23 cellular contexts compared by ENCODE assay signal in genomic region chr6:134079406-134079921, GRCh38. TPM values are rescaled to one million over a fixed set of nuclear protein-coding genes. Genes with fewer than 3 reads are reported as not detected.
DNase-seq lines count a peak whose midpoint lies in the region; ATAC-seq and TF ChIP-seq lines count a peak whose summit lies in the region.
"Had no signal": no experiment of that assay in that cellular context is flagged by ENCODE, and none has a peak within 500 bp of the region (broad histone marks: within the 10 kb centered on the region; RNA-seq: fewer than 3 reads in every experiment).

No MANE protein-coding gene starts in this region.

- H3K4me1 ChIP-seq in breast epithelium (no peaks in the 10 kb centered on the region), mammary epithelial cell (ENCODE audit: insufficient read depth, low read length) (peaks cover 13% of the 10 kb centered on the region), gastroesophageal sphincter (no peaks in the 10 kb centered on the region)
- H3K4me1 ChIP-seq: A549 had no signal

- dilution Hi-C loops in mammary epithelial cell (cut with HindIII; ENCODE audit: low sequenced_read_pairs) = loop anchor here (25.0 kb wide), 1 partner anchor 517 kb away; no protein-coding TSS in a partner anchor

- no TSS peak for BruUV-seq in MCF 10A (replicated peaks; lab: Mats Ljungman, UMichigan)
- no TSS peak for BruUV-seq in mammary epithelial cell (replicated peaks; lab: Mats Ljungman, UMichigan)

- H3K27ac ChIP-seq in breast epithelium (no peak overlapping the region), mammary epithelial cell (ENCODE audit: insufficient read depth, low read depth, low read length) (no peak overlapping the region), gastroesophageal sphincter (no peak overlapping the region), WERI-Rb-1 (no peak overlapping the region)
- H3K27ac ChIP-seq: A549, RWPE1, thoracic aorta had no signal

- H3K79me2 ChIP-seq in mammary epithelial cell (ENCODE audit: insufficient read depth, low read length) = no peaks in the 10 kb centered on the region

- H3K4me3 ChIP-seq in breast epithelium (no peak overlapping the region), mammary epithelial cell (replicated peaks in 1 of 3; ENCODE audit: insufficient read depth in 1 of 3, low read depth in 2 of 3, low read length in 3 of 3) (no peak overlapping the region), gastroesophageal sphincter (no peak overlapping the region), WERI-Rb-1 (ENCODE audit: low read depth, low read length) (no peak overlapping the region)
- H3K4me3 ChIP-seq: A549, thoracic aorta had no signal

- no peaks in the 10 kb centered on the region for H3K27me3 ChIP-seq in breast epithelium
- no peaks in the 10 kb centered on the region for H3K27me3 ChIP-seq in mammary epithelial cell (ENCODE audit: insufficient read depth, low read length)
- H3K27me3 ChIP-seq in gastroesophageal sphincter = no peaks in the 10 kb centered on the region
- H3K27me3 ChIP-seq in WERI-Rb-1 (ENCODE audit: insufficient read depth, low read depth, severe bottlenecking) = no peaks in the 10 kb centered on the region

- H3K4me1 Mint-ChIP-seq in MCF 10A (ENCODE audit: insufficient read depth, unreplicated experiment) (peaks cover 14% of the 10 kb centered on the region), type B pancreatic cell (ENCODE audit: unreplicated experiment) (peaks cover 11% of the 10 kb centered on the region)
- peaks cover 6 to 24% (median 13%) of the 10 kb centered on the region in 4 donors for H3K4me1 Mint-ChIP-seq in naive thymus-derived CD8-positive, alpha-beta T cell

- H3K4me2 ChIP-seq in mammary epithelial cell (ENCODE audit: insufficient read depth, low read depth, low read length) = no peak overlapping the region
- H3K4me2 ChIP-seq: A549 had no signal

- H3K9ac ChIP-seq in mammary epithelial cell (ENCODE audit: insufficient read depth, low read length) = no peak overlapping the region

- H3K4me3 Mint-ChIP-seq in MCF 10A (ENCODE audit: unreplicated experiment) (no peak overlapping the region), type B pancreatic cell (no peak overlapping the region)
- H3K4me3 Mint-ChIP-seq in naive thymus-derived CD8-positive, alpha-beta T cell = no peak overlapping the region
- H3K4me3 Mint-ChIP-seq: activated CD8-positive, alpha-beta T cell treated with anti-CD3 and anti-CD28 coated beads, Interleukin-2, amount 10 ng/mL, durations not matched to agents 7 days and 5 days; activated T-cell treated with anti-CD3 and anti-CD28 coated beads, Interleukin-2, amount 50 U/mL, for 4 hours; nephron progenitor cell had no signal

- H3K27me3 Mint-ChIP-seq in MCF 10A (ENCODE audit: insufficient read depth, unreplicated experiment) (no peaks in the 10 kb centered on the region), type B pancreatic cell (no peaks in the 10 kb centered on the region)
- H3K27me3 Mint-ChIP-seq in naive thymus-derived CD8-positive, alpha-beta T cell = peaks cover 0 to 14% (median 0%) of the 10 kb centered on the region in 5 donors

- in situ Hi-C loops in mammary epithelial cell (cut with MboI; ENCODE audit: low sequenced_read_pairs in 2 of 2) = loop anchor here in 1 of 2 donors (25.0 kb wide), 1 partner anchor 492 kb away; no protein-coding TSS in a partner anchor

- intact Hi-C loops in MCF 10A (cut with micrococcal nuclease) (no loop called here), breast epithelium (cut with DNase I; ENCODE audit: low total_unique reads) (loop anchor here (5.0 kb wide), 1 partner anchor 1402 kb away; no protein-coding TSS in a partner anchor), mammary epithelial cell (cut with micrococcal nuclease) (no loop called here)

- no peak for ATAC-seq in naive thymus-derived CD8-positive, alpha-beta T cell
- ATAC-seq in gastroesophageal sphincter = no peak
- ATAC-seq: A549; activated T-cell treated with anti-CD3 and anti-CD28 coated beads, Interleukin-2, amount 50 U/mL, for 4 hours; left lobe of liver; SK-N-SH treated with all-trans-retinoic acid at 6 μM for 48 hours had no signal

- H3K9me3 ChIP-seq in breast epithelium = no peaks in the 10 kb centered on the region
- no peaks in the 10 kb centered on the region for H3K9me3 ChIP-seq in mammary epithelial cell (replicated peaks; ENCODE audit: insufficient read depth, low read length)
- H3K9me3 ChIP-seq in gastroesophageal sphincter = no peaks in the 10 kb centered on the region
- H3K9me3 ChIP-seq in WERI-Rb-1 (ENCODE audit: severe bottlenecking) = no peaks in the 10 kb centered on the region
- H3K9me3 ChIP-seq: A549, thoracic aorta had no signal

- DNase-seq in MCF 10A (ENCODE audit: unreplicated experiment) (peak; percentile 41), breast epithelium (ENCODE audit: low spot score in 2 of 2) (no peak), NCI-H345 treated with DMSO at 0.1 percent for 48 hours (lab: John Stamatoyannopoulos, UW; ENCODE audit: unreplicated experiment) (peak; percentile 59), mammary epithelial cell (no peak), type B pancreatic cell (ENCODE audit: extremely low spot score, unreplicated experiment) (no peak), WERI-Rb-1 (no peak)
- no peak for DNase-seq in naive thymus-derived CD8-positive, alpha-beta T cell
- DNase-seq: activated naive CD4-positive, alpha-beta T cell treated with anti-CD3 and anti-CD28 coated beads, Interleukin-2, amount 50 U/mL, for 16 hours; activated T-cell treated with anti-CD3 and anti-CD28 coated beads, Interleukin-2, amount 50 U/mL, for 4 hours; effector CD8-positive, alpha-beta T cell; GOT3; KBM-7; midbrain; nephron progenitor cell; posterior cingulate gyrus; T-helper 9 cell had no signal

- CTCF ChIA-PET in MCF 10A (lab: Yijun Ruan, JAX) (interaction anchor here (0.9 to 7.8 kb wide), 8 partner anchors 15 to 156 kb away, joined by 3 to 51 read pairs (median 4); no protein-coding TSS in a partner anchor), mammary epithelial cell (lab: Charles Lee; ENCODE audit: low non-redundant PET) (interaction anchor here (0.6 kb wide), 1 partner anchor 15 kb away, joined by 3 read pairs; no protein-coding TSS in a partner anchor)

- POLR2A ChIA-PET in MCF 10A (lab: Yijun Ruan, JAX) = interaction anchor here (1.0 kb wide), 1 partner anchor 106 kb away, joined by 3 read pairs; no protein-coding TSS in a partner anchor
- POLR2A ChIA-PET in naive thymus-derived CD8-positive, alpha-beta T cell (lab: Charles Lee) = no interaction called here

- H3K9me3 Mint-ChIP-seq in MCF 10A (ENCODE audit: unreplicated experiment) (peaks cover 8% of the 10 kb centered on the region), type B pancreatic cell (peaks cover 17% of the 10 kb centered on the region)
- H3K9me3 Mint-ChIP-seq in naive thymus-derived CD8-positive, alpha-beta T cell = no peaks in the 10 kb centered on the region
- H3K9me3 Mint-ChIP-seq: activated T-cell treated with anti-CD3 and anti-CD28 coated beads, Interleukin-2, amount 50 U/mL, for 4 hours had no signal

- TF ChIP-seq EP300 in gastroesophageal sphincter (IDR thresholded peaks at IDR 0.05) = no peak

- H2AFZ ChIP-seq in mammary epithelial cell (ENCODE audit: low read depth, low read length) = peak overlapping the region; percentile 55

- H3K36me3 ChIP-seq in breast epithelium (no peaks in the 10 kb centered on the region), mammary epithelial cell (ENCODE audit: insufficient read depth, low read length) (no peaks in the 10 kb centered on the region), gastroesophageal sphincter (no peaks in the 10 kb centered on the region), WERI-Rb-1 (no peaks in the 10 kb centered on the region)
- H3K36me3 ChIP-seq: thoracic aorta had no signal

- H3K36me3 Mint-ChIP-seq in MCF 10A (ENCODE audit: insufficient read depth, unreplicated experiment) = no peaks in the 10 kb centered on the region
- peaks cover 4% of the 10 kb centered on the region for H3K36me3 Mint-ChIP-seq in type B pancreatic cell
- no peaks in the 10 kb centered on the region for H3K36me3 Mint-ChIP-seq in naive thymus-derived CD8-positive, alpha-beta T cell

- TF ChIP-seq POLR2A in breast epithelium (IDR thresholded peaks at IDR 0.05) = no peak
- TF ChIP-seq POLR2A in gastroesophageal sphincter (IDR thresholded peaks at IDR 0.05) = no peak

- H3K27ac Mint-ChIP-seq in MCF 10A (ENCODE audit: low read depth, unreplicated experiment) = no peak overlapping the region
- peak overlapping the region; percentile 86 for H3K27ac Mint-ChIP-seq in type B pancreatic cell
- H3K27ac Mint-ChIP-seq in naive thymus-derived CD8-positive, alpha-beta T cell = peak overlapping the region in 1 of 10 donors; percentile 12
- H3K27ac Mint-ChIP-seq: activated CD8-positive, alpha-beta T cell treated with anti-CD3 and anti-CD28 coated beads, Interleukin-2, amount 10 ng/mL, durations not matched to agents 7 days and 5 days; nephron progenitor cell had no signal

- TF ChIP-seq CTCF in MCF 10A (IDR thresholded peaks at IDR 0.05; ENCODE audit: unreplicated experiment) (no peak), breast epithelium (IDR thresholded peaks at IDR 0.05) (no peak), mammary epithelial cell (conservative IDR thresholded peaks at IDR 0.05 in 1 of 2, IDR thresholded peaks at IDR 0.05 in 1 of 2; ENCODE audit: extremely low read depth in 1 of 2, insufficient read depth in 1 of 2, low read depth in 1 of 2, low read length in 2 of 2) (no peak), type B pancreatic cell (conservative IDR thresholded peaks at IDR 0.05) (no peak), gastroesophageal sphincter (IDR thresholded peaks at IDR 0.05) (no peak), WERI-Rb-1 (IDR thresholded peaks at IDR 0.05; ENCODE audit: low read depth, low read length) (no peak)

- 29% methylated on average over 6 of the region's 7 CpGs for WGBS in mammary epithelial cell (ENCODE audit: low coverage, missing lambda C conversion rate)
- WGBS in gastroesophageal sphincter (ENCODE audit: low coverage in 1 of 2), 2 donors = 69 to 75% methylated on average over 6 to 7 of the region's 7 CpGs

- no peaks in the 10 kb centered on the region for H4K20me1 ChIP-seq in mammary epithelial cell (ENCODE audit: insufficient read depth, low read length)

RNA-seq across cellular contexts. Expression of gene SLC2A12, which starts 27.0 kb away (rescaled TPM):
- total RNA-seq in MCF 10A (2022) (0.10 TPM in 1 of 2 replicates, not detected in the other), breast epithelium (1 to 10 TPM in 2 of 3 donors, under 1 TPM in 1; 0.16 to 7.0 (median 2.3) TPM), mammary epithelial cell (10 to 100 TPM in 1 of 2 donors, 1 to 10 TPM in 1; 1.4 to 11.5 TPM), type B pancreatic cell (ENCODE audit: low replicate concordance) (2.7 and 5.5 TPM in 2 replicates), gastroesophageal sphincter (10 to 100 TPM; 22.8 to 70.5 (median 42.0) TPM)
- 1.3 TPM for polyA plus RNA-seq in mammary epithelial cell
- 1.3 TPM for polyA minus RNA-seq in mammary epithelial cell
- total RNA-seq in naive thymus-derived CD8-positive, alpha-beta T cell = not detected
- polyA plus RNA-seq in naive thymus-derived CD8-positive, alpha-beta T cell = not detected
- total RNA-seq: activated T-cell treated with anti-CD3 and anti-CD28 coated beads, Interleukin-2, amount 50 U/mL, for 4 hours had no signal

Comparison
In these comparisons a context has a peak if more than half of its experiments do, and no peak if none do; other contexts are left out.
1. DNase-seq: peak in MCF 10A (single experiment) and NCI-H345 treated with DMSO at 0.1 percent for 48 hours (single experiment); none in breast epithelium (0 of 2), mammary epithelial cell (single experiment), type B pancreatic cell (single experiment), naive thymus-derived CD8-positive, alpha-beta T cell (0 of 10) and WERI-Rb-1 (single experiment).